Comparison of ENCODE assay signal across 22 cellular contexts in the genomic region with DNA sequence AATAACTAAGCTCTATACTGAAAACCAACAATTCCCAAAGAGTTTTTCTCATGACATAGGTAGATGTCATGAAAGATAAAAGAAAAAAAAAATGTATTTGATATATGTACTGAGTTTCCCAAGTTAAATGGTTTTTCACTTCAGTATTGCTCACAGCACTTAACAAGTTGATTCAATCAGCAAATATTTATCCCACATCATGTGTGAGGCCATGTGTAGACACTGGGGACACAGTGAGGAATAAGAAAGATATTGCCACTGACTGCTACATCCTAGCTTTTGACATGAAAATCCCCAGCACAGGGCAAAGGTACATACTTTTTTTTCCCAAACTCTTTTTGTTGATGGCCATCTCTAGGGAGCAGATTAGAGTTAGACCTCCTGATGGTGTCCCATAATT. TPM values are rescaled to one million over a fixed set of nuclear protein-coding genes. Genes with fewer than 3 reads are reported as not detected.
"Had no signal": no experiment of that assay in that cellular context is flagged by ENCODE, and none has a peak within 500 bp of the region (broad histone marks: within the 10 kb centered on the region; RNA-seq: fewer than 3 reads in every experiment).

No MANE protein-coding gene starts in this region.

- H3K4me1 ChIP-seq: parathyroid adenoma, spleen, testis had no signal

- H3K4me3 ChIP-seq: esophagus squamous epithelium, lung, mucosa of descending colon, sigmoid colon, skin epidermis, spleen, testis, tibial artery, upper lobe of left lung had no signal

- H3K9me3 ChIP-seq: esophagus squamous epithelium, mucosa of descending colon, neutrophil, sigmoid colon, spleen, testis, tibial artery, upper lobe of left lung had no signal

- DNase-seq: cortex of kidney; effector memory CD8-positive, alpha-beta T cell; erythroblast; esophagus squamous epithelium; mesenchymal stem cell; mucosa of descending colon; naive B cell; right cardiac atrium; sigmoid colon; spleen; stimulated activated CD4-positive, alpha-beta T cell treated with anti-CD3 and anti-CD28 coated beads, Interleukin-4, amount 100 ng/mL, for 4 hours; stimulated activated naive CD8-positive, alpha-beta T cell treated with anti-CD3 and anti-CD28 coated beads, Interleukin-15, Interleukin-2, amounts not matched to agents 100 U/mL and 50 U/mL, for 24 hours; substantia nigra; testis; tibial artery; upper lobe of left lung had no signal

- H2AFZ ChIP-seq: parathyroid adenoma had no signal

- H3K27me3 ChIP-seq: esophagus squamous epithelium, neutrophil, sigmoid colon, spleen, testis, tibial artery, upper lobe of left lung had no signal

- H3K27ac ChIP-seq: esophagus squamous epithelium, neutrophil, parathyroid adenoma, sigmoid colon, skin epidermis, spleen, testis, tibial artery, upper lobe of left lung had no signal

- H3K9ac ChIP-seq: parathyroid adenoma had no signal

- ATAC-seq: effector memory CD8-positive, alpha-beta T cell; mucosa of descending colon; natural killer cell treated with Interleukin-12 subunit alpha and Interleukin-12 subunit beta and Interleukin-15 and Interleukin-18, amount 100 ng/mL, for 72 hours; right cardiac atrium; stimulated activated memory B cell treated with anti-CD40 and anti-IgM and Interleukin-4, amounts not matched to agents 10 μg/mL and 1 μg/mL and 100 μg/mL, for 72 hours; stimulated activated naive CD8-positive, alpha-beta T cell treated with anti-CD3 and anti-CD28 coated beads, Interleukin-15, Interleukin-2, amounts not matched to agents 100 U/mL and 50 U/mL, for 24 hours had no signal

- H3K36me3 ChIP-seq: esophagus squamous epithelium, neutrophil, sigmoid colon, spleen, tibial artery, upper lobe of left lung had no signal

- H3K79me2 ChIP-seq: parathyroid adenoma had no signal

RNA-seq across cellular contexts. Expression of a gene that starts 25.3 kb away (rescaled TPM):
- total RNA-seq: natural killer cell treated with Interleukin-12 subunit alpha and Interleukin-12 subunit beta and Interleukin-15 and Interleukin-18, amount 100 ng/mL, for 72 hours had no signal
